Comparison of ENCODE assay signal across 9 cellular contexts in the genomic region with DNA sequence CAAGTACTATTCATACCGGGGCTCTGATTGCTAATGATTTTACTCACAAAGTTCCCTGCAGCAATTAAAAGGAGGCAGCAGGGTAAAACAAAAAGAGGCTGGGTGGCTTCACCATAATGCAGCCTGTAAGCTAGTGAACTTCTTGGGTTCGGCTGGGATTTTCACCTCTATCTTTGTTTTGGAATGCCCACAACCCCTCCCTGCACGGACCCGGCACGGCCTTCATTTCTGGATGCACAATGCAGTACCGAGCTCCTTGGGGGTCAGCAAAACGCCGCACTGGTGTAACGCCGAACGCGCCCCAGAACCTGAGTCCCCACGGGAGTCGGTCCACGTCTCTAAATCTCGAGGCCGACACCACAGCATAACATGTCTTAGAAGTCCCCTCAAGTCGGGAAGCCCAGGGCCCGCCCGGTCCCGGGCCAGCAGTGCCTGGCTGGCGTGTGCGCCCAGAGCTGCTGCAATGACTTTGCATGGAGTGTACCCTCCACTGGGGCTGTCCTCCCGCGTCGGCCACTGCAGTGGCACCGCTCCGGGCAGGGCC. TPM values are rescaled to one million over a fixed set of nuclear protein-coding genes. Genes with fewer than 3 reads are reported as not detected.
DNase-seq lines count a peak whose midpoint lies in the region; ATAC-seq and TF ChIP-seq lines count a peak whose summit lies in the region.
"Had no signal": no experiment of that assay in that cellular context is flagged by ENCODE, and none has a peak within 500 bp of the region (broad histone marks: within the 10 kb centered on the region; RNA-seq: fewer than 3 reads in every experiment).

No MANE protein-coding gene starts in this region.

- no peaks in the 10 kb centered on the region for H3K36me3 ChIP-seq in RWPE2 (ENCODE audit: low read depth)
- no peaks in the 10 kb centered on the region for H3K36me3 ChIP-seq in neural cell (ENCODE audit: insufficient read depth, low read length)

- no peak for TF ChIP-seq EP300 in neural cell (conservative IDR thresholded peaks at IDR 0.05; ENCODE audit: poor library complexity, severe bottlenecking)

- TF ChIP-seq RAD21 in neural cell (conservative IDR thresholded peaks at IDR 0.05) = no peak

- H3K4me3 ChIP-seq in RWPE2 (ENCODE audit: severe bottlenecking) (peak overlapping the region; percentile 74), epithelial cell of esophagus (ENCODE audit: low read length) (peak overlapping the region; percentile 68), neural cell (ENCODE audit: low read length) (peak overlapping the region; percentile 90)

- H3K9me2 ChIP-seq in neural cell (ENCODE audit: insufficient read depth, low read length) = no peaks in the 10 kb centered on the region

- no peaks in the 10 kb centered on the region for H3K27me3 Mint-ChIP-seq in CD4-positive, alpha-beta T cell

- H3K36me3 Mint-ChIP-seq in CD4-positive, alpha-beta T cell (ENCODE audit: low read depth) = peaks cover 4% of the 10 kb centered on the region

- POLR2A ChIA-PET in CD4-positive, alpha-beta T cell (lab: Charles Lee) = interaction anchor here (1.0 to 2.1 kb wide), 5 partner anchors 41 to 286 kb away, joined by 3 to 8 read pairs (median 3); partner anchors contain the start of genes MFSD11 and PRPSAP1

- intact Hi-C loops in CD4-positive, alpha-beta T cell (cut with DNase I, micrococcal nuclease) = loop anchor here in 1 of 2 experiments (2.0 to 10.0 kb wide), 4 partner anchors 49 to 283 kb away; partner anchors contain the start of genes MFSD11, PRPSAP1, RHBDF2 and SRSF2

- H4K20me1 ChIP-seq in neural cell (ENCODE audit: insufficient read depth) = peaks cover 6% of the 10 kb centered on the region

- peak overlapping the region; percentile 79 for H3K4me3 Mint-ChIP-seq in CD4-positive, alpha-beta T cell

- H3K27ac Mint-ChIP-seq in CD4-positive, alpha-beta T cell = peak overlapping the region; percentile 69

- no peak overlapping the region for H2AFZ ChIP-seq in neural cell (ENCODE audit: low read depth, low read length)

- peak overlapping the region; percentile 93 for H3K4me2 ChIP-seq in neural cell (ENCODE audit: low read length)

- ATAC-seq in CD4-positive, alpha-beta T cell (ENCODE audit: poor library complexity) = peak; percentile 3
- peak; percentile 9 for ATAC-seq in GM21737 (IDR thresholded peaks at IDR 0.05; ENCODE audit: unreplicated experiment)
- peak; percentile 53 for ATAC-seq in RWPE2 (ENCODE audit: low read depth)
- no peak for ATAC-seq in GM19452 (IDR thresholded peaks at IDR 0.05; ENCODE audit: unreplicated experiment)

- peak overlapping the region; percentile 91 for H3K9ac ChIP-seq in neural cell (ENCODE audit: low read length)

- TF ChIP-seq CTCF in CD4-positive, alpha-beta T cell (IDR thresholded peaks at IDR 0.05) = no peak
- TF ChIP-seq CTCF in RWPE2 (IDR thresholded peaks at IDR 0.05; ENCODE audit: poor library complexity, severe bottlenecking) = no peak
- TF ChIP-seq CTCF in epithelial cell of esophagus (IDR thresholded peaks at IDR 0.05; ENCODE audit: insufficient read depth, low read depth, low read length, missing control alignments) = no peak
- TF ChIP-seq CTCF in neural cell (IDR thresholded peaks at IDR 0.05; ENCODE audit: poor library complexity, severe bottlenecking) = no peak

- peaks cover 52% of the 10 kb centered on the region for H3K79me2 ChIP-seq in neural cell (replicated peaks; ENCODE audit: insufficient read depth, low read length)

- CTCF ChIA-PET in CD4-positive, alpha-beta T cell (lab: Charles Lee) = interaction anchor here (0.6 to 1.6 kb wide), 5 partner anchors 13 to 94 kb away, joined by 3 to 5 read pairs (median 3); no protein-coding TSS in a partner anchor

- H3K9me3 ChIP-seq in CD4-positive, alpha-beta T cell (ENCODE audit: control insufficient read depth, low read length) = no peaks in the 10 kb centered on the region
- H3K9me3 ChIP-seq in RWPE2 (ENCODE audit: severe bottlenecking) (no peaks in the 10 kb centered on the region), neural cell (ENCODE audit: low read length) (no peaks in the 10 kb centered on the region)

- H3K4me1 Mint-ChIP-seq in CD4-positive, alpha-beta T cell (ENCODE audit: low read depth) = peaks cover 51% of the 10 kb centered on the region

- no peaks in the 10 kb centered on the region for H3K9me3 Mint-ChIP-seq in CD4-positive, alpha-beta T cell

- H3K27me3 ChIP-seq in CD4-positive, alpha-beta T cell (ENCODE audit: control insufficient read depth, insufficient read depth, low read length) = no peaks in the 10 kb centered on the region
- no peaks in the 10 kb centered on the region for H3K27me3 ChIP-seq in RWPE2 (ENCODE audit: insufficient read depth, poor library complexity, severe bottlenecking)
- no peaks in the 10 kb centered on the region for H3K27me3 ChIP-seq in neural cell (ENCODE audit: insufficient read depth, low read depth, low read length)

- no peaks in the 10 kb centered on the region for H3F3A ChIP-seq in neural cell (ENCODE audit: insufficient read depth, low read length, poor library complexity, severe bottlenecking)

- peak in 3 of 10 experiments; percentile 9 to 40 (median 11) for DNase-seq in CD4-positive, alpha-beta T cell
- DNase-seq in RWPE2 (ENCODE audit: low spot score) = no peak
- DNase-seq in epithelial cell of esophagus (ENCODE audit: low read depth) = no peak
- DNase-seq in iPS-NIHi11 (ENCODE audit: low spot score) = no peak
- no peak for DNase-seq in stimulated activated CD4-positive, alpha-beta T cell treated with anti-CD3 and anti-CD28 coated beads, Interleukin-12 subunit alpha, Interleukin-12 subunit beta, amount 100 ng/mL, for 4 hours

- H3K27ac ChIP-seq in CD4-positive, alpha-beta T cell (ENCODE audit: low read depth, low read length) = no peak overlapping the region
- peak overlapping the region; percentile 44 for H3K27ac ChIP-seq in RWPE2 (ENCODE audit: poor library complexity, severe bottlenecking)
- H3K27ac ChIP-seq in neural cell (ENCODE audit: low read length) = peak overlapping the region; percentile 80

- peaks cover 19% of the 10 kb centered on the region for H3K4me1 ChIP-seq in RWPE2 (ENCODE audit: insufficient read depth, poor library complexity, severe bottlenecking)

TF ChIP-seq in neural cell, 6 proteins besides CTCF, POLR2A, EP300 and RAD21:
- TF ChIP-seq POLR2AphosphoS5 (IDR thresholded peaks at IDR 0.05) (no peak), MXI1 (conservative IDR thresholded peaks at IDR 0.05; ENCODE audit: poor library complexity, severe bottlenecking) (no peak), EZH2 (IDR thresholded peaks at IDR 0.05; ENCODE audit: borderline replicate concordance, insufficient read depth, low read length, poor library complexity, severe bottlenecking) (no peak), TAF1 (IDR thresholded peaks at IDR 0.05; ENCODE audit: low read depth) (no peak)

RNA-seq across cellular contexts. Expression of gene UBE2O, which starts 0.8 kb away (rescaled TPM):
- total RNA-seq in CD4-positive, alpha-beta T cell = 10 to 100 TPM; 22.7 to 25.1 TPM
- 27.7 and 28.0 TPM in 2 replicates for polyA plus RNA-seq in neural cell
- polyA minus RNA-seq in neural cell = 64.8 and 73.0 TPM in 2 replicates

RNA-seq across cellular contexts. Expression of gene AANAT, which starts 15.2 kb away (rescaled TPM):
- total RNA-seq in CD4-positive, alpha-beta T cell = under 1 TPM in 1 of 2 experiments, not detected in 1; 0.14 TPM
- polyA plus RNA-seq in neural cell = not detected in 2 replicates
- polyA minus RNA-seq in neural cell = not detected in 2 replicates
- total RNA-seq: myocyte had no signal

RNA-seq across cellular contexts. Expression of gene RHBDF2, which starts 49.0 kb away (rescaled TPM):
- 10 to 100 TPM; 22.6 to 24.9 TPM for total RNA-seq in CD4-positive, alpha-beta T cell
- polyA plus RNA-seq in neural cell = not detected in 2 replicates
- polyA minus RNA-seq in neural cell = not detected in 2 replicates
